In the genomic region with DNA sequence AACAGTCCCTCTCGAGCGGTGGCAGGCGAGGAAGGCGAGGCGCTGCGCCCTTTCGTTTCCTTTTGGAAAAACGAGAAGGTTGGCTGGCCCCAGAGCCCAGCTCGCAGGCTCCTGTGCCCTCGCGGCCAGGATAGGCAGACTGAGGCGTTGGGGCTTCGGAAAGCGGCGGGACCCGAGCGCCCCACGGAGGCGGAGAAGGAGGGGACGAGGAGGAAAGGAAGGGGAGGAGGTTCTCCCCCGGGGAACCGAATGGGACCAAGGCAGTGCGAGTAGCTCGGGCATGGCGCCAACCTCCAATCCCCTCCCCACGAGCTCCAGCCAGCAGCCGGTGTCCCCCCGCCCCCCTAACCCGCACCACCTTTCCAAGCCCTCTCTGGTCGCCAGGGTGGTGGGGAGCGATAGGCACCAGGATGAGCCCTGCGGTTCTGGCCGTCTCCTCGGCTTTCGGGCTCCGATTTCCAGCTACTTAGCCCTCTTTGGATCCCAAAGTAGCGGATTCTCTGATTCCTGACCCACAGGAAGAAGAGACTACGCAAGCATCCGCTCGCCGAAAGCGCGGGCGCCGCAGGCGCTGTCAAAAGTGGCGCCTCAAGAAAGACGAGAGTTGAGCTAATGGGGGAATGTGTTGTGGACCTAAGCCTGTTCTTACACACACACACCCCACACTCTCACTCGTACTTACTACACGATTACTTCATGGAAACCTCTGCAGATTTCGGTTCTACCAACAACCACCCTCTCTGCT, we compare ENCODE assay signal across 17 cellular contexts. TPM values are rescaled to one million over a fixed set of nuclear protein-coding genes. Genes with fewer than 3 reads are reported as not detected.
A peak's percentile ranks its signal among the peaks of the same experiment; 100 is the strongest.
DNase-seq lines count a peak whose midpoint lies in the region; ATAC-seq and TF ChIP-seq lines count a peak whose summit lies in the region.
"Had no signal": no experiment of that assay in that cellular context is flagged by ENCODE, and none has a peak within 500 bp of the region (broad histone marks: within the 10 kb centered on the region; RNA-seq: fewer than 3 reads in every experiment).

No MANE protein-coding gene starts in this region.

- H3K27ac ChIP-seq in SK-N-MC (no peak overlapping the region), hepatocyte (no peak overlapping the region), rectal smooth muscle tissue (ENCODE audit: low read depth, low read length) (no peak overlapping the region)
- H3K27ac ChIP-seq: A549, upper lobe of right lung had no signal

- H3K79me2 ChIP-seq in hepatocyte = no peaks in the 10 kb centered on the region

- intact Hi-C loops in activated CD4-positive, alpha-beta T cell treated with anti-CD3 and anti-CD28 coated beads for 36 hours (cut with DNase I, micrococcal nuclease) = loop anchor here (1.0 to 2.0 kb wide), 2 partner anchors 15 to 20 kb away; no protein-coding TSS in a partner anchor

- H4K20me1 ChIP-seq in hepatocyte (ENCODE audit: insufficient read depth, poor library complexity, severe bottlenecking) = no peaks in the 10 kb centered on the region

- no peak overlapping the region for H3K27ac Mint-ChIP-seq in activated CD4-positive, alpha-beta T cell treated with anti-CD3 and anti-CD28 coated beads for 36 hours
- H3K27ac Mint-ChIP-seq: CD4-positive, CD25-positive, alpha-beta regulatory T cell had no signal

- no peak for DNase-seq in activated CD4-positive, alpha-beta T cell treated with anti-CD3 and anti-CD28 coated beads for 36 hours
- DNase-seq in activated CD4-positive, alpha-beta T cell treated with anti-CD3 and anti-CD28 coated beads for 1 hour = no peak
- DNase-seq in SK-N-MC (ENCODE audit: low read depth, low spot score) (no peak), hepatocyte (ENCODE audit: low spot score) (no peak), D341Med (ENCODE audit: low spot score) (no peak)
- DNase-seq: activated CD4-positive, alpha-beta T cell treated with anti-CD3 and anti-CD28 coated beads, Interleukin-2, amount 50 U/mL, for 4 hours; CD4-positive, CD25-positive, alpha-beta regulatory T cell; IMR-90; MV-4-11; NCI-H2171; SIG-M5; upper lobe of right lung had no signal

- H3K9me3 ChIP-seq in SK-N-MC (ENCODE audit: low read depth, low read length) (no peaks in the 10 kb centered on the region), hepatocyte (ENCODE audit: low read depth) (no peaks in the 10 kb centered on the region)
- H3K9me3 ChIP-seq: A549, upper lobe of right lung had no signal

- H3K4me3 ChIP-seq in SK-N-MC (peak overlapping the region; percentile 64), hepatocyte (no peak overlapping the region), rectal smooth muscle tissue (ENCODE audit: low read length) (peak overlapping the region; percentile 8)
- H3K4me3 ChIP-seq: A549, upper lobe of right lung had no signal

- H3K4me3 Mint-ChIP-seq in activated CD4-positive, alpha-beta T cell treated with anti-CD3 and anti-CD28 coated beads for 36 hours = peak overlapping the region; percentile 15
- H3K4me3 Mint-ChIP-seq: CD4-positive, CD25-positive, alpha-beta regulatory T cell had no signal

- no peaks in the 10 kb centered on the region for H3K9me3 Mint-ChIP-seq in activated CD4-positive, alpha-beta T cell treated with anti-CD3 and anti-CD28 coated beads for 36 hours (ENCODE audit: low read depth)
- H3K9me3 Mint-ChIP-seq: CD4-positive, CD25-positive, alpha-beta regulatory T cell had no signal

- no peaks in the 10 kb centered on the region for H3K36me3 Mint-ChIP-seq in activated CD4-positive, alpha-beta T cell treated with anti-CD3 and anti-CD28 coated beads for 36 hours (ENCODE audit: low read depth)
- H3K36me3 Mint-ChIP-seq: CD4-positive, CD25-positive, alpha-beta regulatory T cell had no signal

- WGBS in hepatocyte (ENCODE audit: low lambda C conversion rate, missing lambda C conversion rate) = 47% methylated on average over 43 of the region's 51 CpGs

- H3K27me3 ChIP-seq in hepatocyte (peaks cover 67% of the 10 kb centered on the region), rectal smooth muscle tissue (ENCODE audit: control insufficient read depth, insufficient read depth, low read length) (peaks cover 13% of the 10 kb centered on the region)

- H3K9ac ChIP-seq in SK-N-MC (ENCODE audit: insufficient read length) = no peak overlapping the region
- no peak overlapping the region for H3K9ac ChIP-seq in rectal smooth muscle tissue (ENCODE audit: low read length)

- H2AFZ ChIP-seq in hepatocyte = no peak overlapping the region

- H3K9me2 ChIP-seq in hepatocyte (replicated peaks; ENCODE audit: insufficient read depth) = no peaks in the 10 kb centered on the region

- H3K4me1 ChIP-seq in hepatocyte (ENCODE audit: insufficient read depth) (no peaks in the 10 kb centered on the region), rectal smooth muscle tissue (ENCODE audit: control insufficient read depth, insufficient read depth, low read length) (no peaks in the 10 kb centered on the region)
- H3K4me1 ChIP-seq: A549, upper lobe of right lung had no signal

- CTCF ChIA-PET in activated CD4-positive, alpha-beta T cell treated with anti-CD3 and anti-CD28 coated beads for 36 hours (lab: Charles Lee) = no interaction called here

- peak overlapping the region; percentile 63 for H3K4me2 ChIP-seq in hepatocyte
- H3K4me2 ChIP-seq: A549 had no signal

- POLR2A ChIA-PET in activated CD4-positive, alpha-beta T cell treated with anti-CD3 and anti-CD28 coated beads for 36 hours (lab: Charles Lee) = no interaction called here

- no peaks in the 10 kb centered on the region for H3K36me3 ChIP-seq in SK-N-MC (ENCODE audit: insufficient read depth, low read length)
- no peaks in the 10 kb centered on the region for H3K36me3 ChIP-seq in hepatocyte (replicated peaks; ENCODE audit: insufficient read depth, low read depth)
- H3K36me3 ChIP-seq in rectal smooth muscle tissue (ENCODE audit: control insufficient read depth, insufficient read depth, low read length) = no peaks in the 10 kb centered on the region
- H3K36me3 ChIP-seq: upper lobe of right lung had no signal

- peaks cover 41% of the 10 kb centered on the region for H3K27me3 Mint-ChIP-seq in activated CD4-positive, alpha-beta T cell treated with anti-CD3 and anti-CD28 coated beads for 36 hours

- TF ChIP-seq CTCF in hepatocyte (IDR thresholded peaks at IDR 0.05; ENCODE audit: poor library complexity) = no peak

- ATAC-seq in activated CD4-positive, alpha-beta T cell treated with anti-CD3 and anti-CD28 coated beads for 36 hours = no peak
- ATAC-seq in HG02870 (IDR thresholded peaks at IDR 0.05; ENCODE audit: unreplicated experiment) (no peak), HG03354 (IDR thresholded peaks at IDR 0.05; ENCODE audit: poor library complexity, severe bottlenecking, unreplicated experiment) (no peak)
- ATAC-seq: A549, upper lobe of right lung had no signal

- peaks cover 8% of the 10 kb centered on the region for H3K4me1 Mint-ChIP-seq in activated CD4-positive, alpha-beta T cell treated with anti-CD3 and anti-CD28 coated beads for 36 hours

RNA-seq across cellular contexts. Expression of gene ZIC3, which starts 15.2 kb away (rescaled TPM):
- total RNA-seq in activated CD4-positive, alpha-beta T cell treated with anti-CD3 and anti-CD28 coated beads for 36 hours = not detected
- 0.13 TPM in 1 of 2 replicates, not detected in the other for total RNA-seq in hepatocyte
- polyA plus RNA-seq in hepatocyte = not detected in 2 replicates
- total RNA-seq: CD4-positive, CD25-positive, alpha-beta regulatory T cell; IMR-90; myocyte; upper lobe of right lung had no signal
- polyA plus RNA-seq: A549; CD4-positive, CD25-positive, alpha-beta regulatory T cell; IMR-90 had no signal
